Comparison of ENCODE assay signal across 1 cellular context in the genomic region with DNA sequence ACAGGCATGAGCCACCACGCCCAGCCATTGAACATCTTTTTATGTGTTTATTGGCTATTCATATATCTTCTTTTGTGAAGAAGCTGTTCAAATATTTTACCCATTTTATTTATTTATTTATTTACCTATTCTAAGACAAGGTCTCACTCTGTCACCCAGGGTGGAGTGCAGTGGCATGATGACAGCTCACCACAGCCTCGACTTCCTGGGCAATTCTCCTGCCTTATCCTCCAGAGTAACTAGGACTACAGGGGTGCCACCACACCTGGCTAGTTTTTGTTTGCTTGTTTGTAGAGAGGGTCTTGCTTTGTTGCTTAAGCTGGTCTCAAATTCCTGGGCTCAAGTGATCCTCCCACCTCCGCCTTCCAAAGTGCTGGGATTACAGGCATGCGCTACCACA.
TF ChIP-seq lines count a peak whose summit lies in the region.

No MANE protein-coding gene starts in this region.

TF ChIP-seq in HepG2, 621 proteins besides CTCF, POLR2A, EP300 and RAD21:
- no peak for TF ChIP-seq MAFK (conservative IDR thresholded peaks at IDR 0.05 in 1 of 2, IDR thresholded peaks at IDR 0.05 in 1 of 2; ENCODE audit: low read length in 2 of 2)
- TF ChIP-seq ZNF558 (CRISPR knock-in tag; IDR thresholded peaks at IDR 0.05; ENCODE audit: borderline replicate concordance): no peak
- TF ChIP-seq GTF2F1 (IDR thresholded peaks at IDR 0.05; ENCODE audit: low read length): no peak
- TF ChIP-seq HCFC1 (IDR thresholded peaks at IDR 0.05; ENCODE audit: low read depth, low read length): no peak
- TF ChIP-seq ZXDC (CRISPR knock-in tag; IDR thresholded peaks at IDR 0.05): no peak
- TF ChIP-seq ZNF746 (CRISPR knock-in tag; IDR thresholded peaks at IDR 0.05): no peak
- TF ChIP-seq NFIC (IDR thresholded peaks at IDR 0.05; ENCODE audit: low read length): no peak
- no peak for TF ChIP-seq ETV6 (CRISPR knock-in tag; conservative IDR thresholded peaks at IDR 0.05)
- no peak for TF ChIP-seq MBD4 (IDR thresholded peaks at IDR 0.05; ENCODE audit: borderline replicate concordance, low read length)
- TF ChIP-seq RFX3 (CRISPR knock-in tag; IDR thresholded peaks at IDR 0.05): no peak
- TF ChIP-seq, protein P1, sequence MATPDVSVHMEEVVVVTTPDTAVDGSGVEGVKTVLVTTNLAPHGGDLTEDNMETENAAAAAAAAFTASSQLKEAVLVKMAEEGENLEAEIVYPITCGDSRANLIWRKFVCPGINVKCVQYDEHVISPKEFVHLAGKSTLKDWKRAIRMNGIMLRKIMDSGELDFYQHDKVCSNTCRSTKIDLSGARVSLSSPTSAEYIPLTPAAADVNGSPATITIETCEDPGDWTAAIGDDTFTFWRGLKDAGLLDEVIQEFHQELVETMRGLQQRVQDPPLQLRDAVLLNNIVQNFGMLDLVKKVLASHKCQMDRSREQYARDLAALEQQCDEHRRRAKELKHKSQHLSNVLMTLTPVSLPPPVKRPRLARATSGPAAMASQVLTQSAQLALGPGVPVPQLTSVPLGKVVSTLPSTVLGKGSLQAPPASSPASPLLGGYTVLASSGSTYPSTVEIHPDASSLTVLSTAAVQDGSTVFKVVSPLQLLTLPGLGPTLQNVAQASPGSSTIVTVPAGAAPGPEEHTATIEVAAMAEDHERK (CRISPR knock-in tag; IDR thresholded peaks at IDR 0.05; ENCODE audit: low read depth): no peak
- no peak for TF ChIP-seq GLI4 (CRISPR knock-in tag; IDR thresholded peaks at IDR 0.05; ENCODE audit: borderline replicate concordance)
- TF ChIP-seq ZNF136 (CRISPR knock-in tag; IDR thresholded peaks at IDR 0.05; ENCODE audit: low read depth): no peak
- TF ChIP-seq ARNT (IDR thresholded peaks at IDR 0.05): no peak
- TF ChIP-seq SRF (IDR thresholded peaks at IDR 0.05; ENCODE audit: low read depth, low read length): no peak
- TF ChIP-seq AHDC1 (CRISPR knock-in tag; IDR thresholded peaks at IDR 0.05; ENCODE audit: borderline replicate concordance): no peak
- TF ChIP-seq DMAP1 (CRISPR knock-in tag; IDR thresholded peaks at IDR 0.05): no peak
- TF ChIP-seq NFIB (CRISPR knock-in tag; IDR thresholded peaks at IDR 0.05; ENCODE audit: borderline replicate concordance): no peak
- TF ChIP-seq CEBPB (IDR thresholded peaks at IDR 0.05; ENCODE audit: borderline replicate concordance, low read depth, low read length): no peak
- no peak for TF ChIP-seq SOX13 (IDR thresholded peaks at IDR 0.05)
- no peak for TF ChIP-seq SOX13 (CRISPR knock-in tag; conservative IDR thresholded peaks at IDR 0.05 in 1 of 2, IDR thresholded peaks at IDR 0.05 in 1 of 2)
